ENCODE assay signal across 1 cellular context in the genomic region with DNA sequence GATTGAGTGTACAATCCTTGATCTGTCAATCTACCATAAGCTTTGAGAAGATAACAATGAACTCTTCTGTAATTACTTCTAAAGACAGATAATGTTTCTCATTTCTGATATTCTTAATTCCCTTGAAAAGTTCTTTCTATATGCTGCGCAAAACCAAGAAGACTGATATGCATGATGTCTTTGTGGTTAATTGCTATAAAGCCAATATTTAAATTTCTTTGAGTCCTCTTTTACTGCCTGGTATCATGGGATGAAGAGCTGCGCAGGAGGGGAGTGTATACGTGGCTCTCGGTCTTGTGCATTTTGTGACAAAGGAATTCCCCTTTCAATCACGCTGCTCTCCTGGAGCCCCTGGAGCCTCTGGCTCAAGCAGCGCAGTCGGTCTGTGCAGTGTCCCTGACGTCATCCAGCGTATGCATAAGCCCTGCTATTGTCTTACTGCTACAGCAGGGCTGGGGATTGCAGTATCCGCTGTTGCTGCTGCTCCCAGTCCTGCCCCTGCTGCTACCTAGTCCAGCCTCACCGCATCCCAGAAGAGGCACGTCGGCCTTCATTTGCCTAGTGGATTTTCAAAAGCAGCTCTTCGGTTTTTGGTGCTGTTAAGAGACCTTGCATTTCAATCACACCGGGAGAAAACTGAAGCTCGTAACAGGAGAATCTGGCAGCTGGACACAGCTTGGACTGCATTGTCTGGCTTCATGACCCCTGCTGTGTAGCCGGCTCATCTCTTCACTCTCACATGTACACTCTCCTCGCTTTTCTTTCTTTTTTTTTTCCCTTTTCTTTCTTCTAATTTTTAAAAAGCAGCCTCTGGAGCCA.
TF ChIP-seq lines count a peak whose summit lies in the region.

No MANE protein-coding gene starts in this region.

TF ChIP-seq in GM12878, 131 proteins besides CTCF, POLR2A, EP300 and RAD21 (continued from another document):
- TF ChIP-seq RB1 (IDR thresholded peaks at IDR 0.05; ENCODE audit: borderline replicate concordance) = no peak
- TF ChIP-seq CHD4 (IDR thresholded peaks at IDR 0.05) = no peak
- TF ChIP-seq EGR1 (IDR thresholded peaks at IDR 0.05; ENCODE audit: borderline replicate concordance in 1 of 2, low read depth in 2 of 2, low read length in 2 of 2) = no peak
- TF ChIP-seq ZNF274 (IDR thresholded peaks at IDR 0.05; ENCODE audit: insufficient read depth, insufficient read length) = no peak
- no peak for TF ChIP-seq PML (IDR thresholded peaks at IDR 0.05; ENCODE audit: low read length)
